In genomic region chr7:32762321-32762669, GRCh38 we compare ENCODE assay signal across 19 cellular contexts.
DNase-seq lines count a peak whose midpoint lies in the region; ATAC-seq and TF ChIP-seq lines count a peak whose summit lies in the region.
"Had no signal": no experiment of that assay in that cellular context is flagged by ENCODE, and none has a peak within 500 bp of the region (broad histone marks: within the 10 kb centered on the region; RNA-seq: fewer than 3 reads in every experiment).

No MANE protein-coding gene starts in this region.

- POLR2A ChIA-PET in activated naive CD8-positive, alpha-beta T cell treated with anti-CD3 and anti-CD28 coated beads, Interleukin-2, amount 10 ng/mL, durations not matched to agents 7 days and 5 days (lab: Charles Lee), result no interaction called here

- DNase-seq in H7 (no peak), glutamatergic neuron (no peak), skeletal muscle cell (ENCODE audit: low read depth) (no peak), HT-29 (ENCODE audit: low spot score) (no peak), tibial artery (no peak)
- DNase-seq in activated naive CD8-positive, alpha-beta T cell treated with anti-CD3 and anti-CD28 coated beads, Interleukin-2, amount 10 ng/mL, durations not matched to agents 7 days and 5 days, result no peak
- no peak for DNase-seq in activated CD4-positive, alpha-beta T cell treated with anti-CD3 and anti-CD28 coated beads, Interleukin-2, amount 50 U/mL, for 48 hours
- DNase-seq: DMS53; immature natural killer cell; mammary epithelial cell; NCI-H1417 treated with DMSO at 0.1 percent for 48 hours; NK-92 treated with Interleukin-12 subunit alpha and Interleukin-12 subunit beta, amount 100 ng/mL, for 24 hours; small intestine; stimulated activated naive CD4-positive, alpha-beta T cell treated with Interleukin-2 at 50 U/mL for 16 hours had no signal

- H3K36me3 Mint-ChIP-seq in activated naive CD8-positive, alpha-beta T cell treated with anti-CD3 and anti-CD28 coated beads, Interleukin-2, amount 10 ng/mL, durations not matched to agents 7 days and 5 days, result peaks cover 2% of the 10 kb centered on the region
- no peaks in the 10 kb centered on the region for H3K36me3 Mint-ChIP-seq in glutamatergic neuron (ENCODE audit: unreplicated experiment)
- H3K36me3 Mint-ChIP-seq: activated naive CD4-positive, alpha-beta T cell treated with anti-CD3 and anti-CD28 coated beads, Interleukin-2, amount 50 U/mL, for 24 hours had no signal

- H3K9me3 Mint-ChIP-seq in activated naive CD8-positive, alpha-beta T cell treated with anti-CD3 and anti-CD28 coated beads, Interleukin-2, amount 10 ng/mL, durations not matched to agents 7 days and 5 days, result no peaks in the 10 kb centered on the region
- peaks cover 1% of the 10 kb centered on the region for H3K9me3 Mint-ChIP-seq in glutamatergic neuron (ENCODE audit: unreplicated experiment)
- H3K9me3 Mint-ChIP-seq: activated naive CD4-positive, alpha-beta T cell treated with anti-CD3 and anti-CD28 coated beads, Interleukin-2, amount 50 U/mL, for 24 hours; immature natural killer cell had no signal

- H3K4me3 Mint-ChIP-seq in activated naive CD8-positive, alpha-beta T cell treated with anti-CD3 and anti-CD28 coated beads, Interleukin-2, amount 10 ng/mL, durations not matched to agents 7 days and 5 days, result peak overlapping the region; percentile 29
- peak overlapping the region; percentile 85 for H3K4me3 Mint-ChIP-seq in glutamatergic neuron (ENCODE audit: unreplicated experiment)
- H3K4me3 Mint-ChIP-seq: activated naive CD4-positive, alpha-beta T cell treated with anti-CD3 and anti-CD28 coated beads, Interleukin-2, amount 50 U/mL, for 24 hours had no signal

- ATAC-seq in activated naive CD8-positive, alpha-beta T cell treated with anti-CD3 and anti-CD28 coated beads, Interleukin-2, amount 10 ng/mL, durations not matched to agents 7 days and 5 days (ENCODE audit: low read depth), result no peak
- ATAC-seq in GM18907 (IDR thresholded peaks at IDR 0.05; ENCODE audit: unreplicated experiment), result no peak
- ATAC-seq: activated CD4-positive, CD25-positive, alpha-beta regulatory T cell treated with anti-CD3 and anti-CD28 coated beads, Interleukin-2, amount 50 U/mL, for 24 hours; gastroesophageal sphincter had no signal

- H3K4me1 Mint-ChIP-seq in activated naive CD8-positive, alpha-beta T cell treated with anti-CD3 and anti-CD28 coated beads, Interleukin-2, amount 10 ng/mL, durations not matched to agents 7 days and 5 days, result peaks cover 8% of the 10 kb centered on the region
- peaks cover 12% of the 10 kb centered on the region for H3K4me1 Mint-ChIP-seq in glutamatergic neuron (ENCODE audit: low read depth, unreplicated experiment)

- peaks cover 36% of the 10 kb centered on the region for H3K27me3 ChIP-seq in H7 (ENCODE audit: control insufficient read depth, insufficient read depth, low read length)
- no peaks in the 10 kb centered on the region for H3K27me3 ChIP-seq in tibial artery
- H3K27me3 ChIP-seq: gastroesophageal sphincter had no signal

- TF ChIP-seq CTCF in glutamatergic neuron (IDR thresholded peaks at IDR 0.05; ENCODE audit: partially characterized antibody, unreplicated experiment) (no peak), tibial artery (IDR thresholded peaks at IDR 0.05) (no peak)

- H3K9me3 ChIP-seq in tibial artery, result no peaks in the 10 kb centered on the region
- H3K9me3 ChIP-seq: gastroesophageal sphincter had no signal

- H3K4me3 ChIP-seq in H7 (ENCODE audit: insufficient read depth, low read depth, low read length) (peak overlapping the region; percentile 26), skeletal muscle cell (ENCODE audit: low read depth, low read length) (peak overlapping the region; percentile 20), tibial artery (no peak overlapping the region)
- H3K4me3 ChIP-seq: BLaER1 had no signal

- no peak overlapping the region for H3K27ac ChIP-seq in tibial artery
- H3K27ac ChIP-seq: BLaER1, gastroesophageal sphincter had no signal

- no peaks in the 10 kb centered on the region for H3K4me1 ChIP-seq in tibial artery
- H3K4me1 ChIP-seq: BLaER1 had no signal

- H3K27ac Mint-ChIP-seq in activated naive CD8-positive, alpha-beta T cell treated with anti-CD3 and anti-CD28 coated beads, Interleukin-2, amount 10 ng/mL, durations not matched to agents 7 days and 5 days, result no peak overlapping the region
- H3K27ac Mint-ChIP-seq in glutamatergic neuron (ENCODE audit: unreplicated experiment), result no peak overlapping the region
- H3K27ac Mint-ChIP-seq: activated naive CD4-positive, alpha-beta T cell treated with anti-CD3 and anti-CD28 coated beads, Interleukin-2, amount 50 U/mL, for 24 hours; immature natural killer cell had no signal

- peaks cover 70% of the 10 kb centered on the region for H3K27me3 Mint-ChIP-seq in activated naive CD8-positive, alpha-beta T cell treated with anti-CD3 and anti-CD28 coated beads, Interleukin-2, amount 10 ng/mL, durations not matched to agents 7 days and 5 days
- peaks cover 7% of the 10 kb centered on the region for H3K27me3 Mint-ChIP-seq in glutamatergic neuron (ENCODE audit: unreplicated experiment)

- H3K36me3 ChIP-seq in H7 (replicated peaks; ENCODE audit: control insufficient read depth, insufficient read depth, low read length) (no peaks in the 10 kb centered on the region), tibial artery (no peaks in the 10 kb centered on the region)
- H3K36me3 ChIP-seq: BLaER1, gastroesophageal sphincter had no signal

- intact Hi-C loops in tibial artery (cut with DNase I; ENCODE audit: low total_unique reads), result no loop called here

Comparison
In these comparisons a context has a peak if more than half of its experiments do, and no peak if none do; other contexts are left out.
1. H3K4me3 ChIP-seq: peak in H7 (single experiment) and skeletal muscle cell (single experiment); none in tibial artery (0 of 2).